ENCODE assay signal across 9 cellular contexts in genomic region chr10:34666008-34666700, GRCh38.
DNase-seq lines count a peak whose midpoint lies in the region; ATAC-seq and TF ChIP-seq lines count a peak whose summit lies in the region.
"Had no signal": no experiment of that assay in that cellular context is flagged by ENCODE, and none has a peak within 500 bp of the region (broad histone marks: within the 10 kb centered on the region; RNA-seq: fewer than 3 reads in every experiment).

No MANE protein-coding gene starts in this region.

- peaks cover 6% of the 10 kb centered on the region for H3K4me1 ChIP-seq in BE2C

- no peaks in the 10 kb centered on the region for H3K27me3 ChIP-seq in BE2C

- H3K27ac Mint-ChIP-seq in neural crest cell (ENCODE audit: unreplicated experiment) (no peak overlapping the region), immature natural killer cell (no peak overlapping the region)

- H3K27me3 Mint-ChIP-seq in neural crest cell (ENCODE audit: low read depth) (no peaks in the 10 kb centered on the region), immature natural killer cell (ENCODE audit: low read depth in 3 of 3) (peaks cover 0 to 4% (median 2%) of the 10 kb centered on the region in 3 donors)

- peak; percentile 54 for TF ChIP-seq CTCF in BE2C (IDR thresholded peaks at IDR 0.05; ENCODE audit: low read depth, low read length)
- TF ChIP-seq CTCF in epithelial cell of proximal tubule (conservative IDR thresholded peaks at IDR 0.05; ENCODE audit: low read depth, low read length): peak; percentile 74
- TF ChIP-seq CTCF in neural crest cell (conservative IDR thresholded peaks at IDR 0.05): peak; percentile 69

- ATAC-seq in GM19025 (IDR thresholded peaks at IDR 0.05; ENCODE audit: low read depth, unreplicated experiment) (peak; percentile 74), HG03175 (IDR thresholded peaks at IDR 0.05; ENCODE audit: unreplicated experiment) (peak; percentile 84)

- no peak overlapping the region for H3K4me3 ChIP-seq in BE2C (ENCODE audit: low read depth, low read length)
- H3K4me3 ChIP-seq in epithelial cell of proximal tubule (ENCODE audit: low read depth, low read length): no peak overlapping the region

- H3K4me1 Mint-ChIP-seq in neural crest cell (peaks cover 40% of the 10 kb centered on the region), immature natural killer cell (no peaks in the 10 kb centered on the region)

- no peaks in the 10 kb centered on the region for H3K36me3 Mint-ChIP-seq in neural crest cell (ENCODE audit: low read depth)
- H3K36me3 Mint-ChIP-seq in immature natural killer cell: no peaks in the 10 kb centered on the region
- H3K36me3 Mint-ChIP-seq: naive B cell had no signal

- DNase-seq in BE2C (peak; percentile 45), OCI-M2 (lab: John Stamatoyannopoulos, UW; ENCODE audit: unreplicated experiment) (peak; percentile 15), epithelial cell of proximal tubule (ENCODE audit: low read depth) (peak; percentile 79), neural crest cell (ENCODE audit: low read depth, low spot score) (no peak), immature natural killer cell (no peak)
- DNase-seq in stimulated activated CD4-positive, alpha-beta T cell treated with anti-CD3 and anti-CD28 coated beads, Interleukin-12 subunit alpha, Interleukin-12 subunit beta, amount 100 ng/mL, for 4 hours: no peak
- DNase-seq: naive B cell had no signal

- no peaks in the 10 kb centered on the region for H3K9me3 ChIP-seq in BE2C

- H3K36me3 ChIP-seq in BE2C: no peaks in the 10 kb centered on the region

- H3K4me3 Mint-ChIP-seq in neural crest cell: no peak overlapping the region
- no peak overlapping the region for H3K4me3 Mint-ChIP-seq in immature natural killer cell

- H3K9me3 Mint-ChIP-seq in neural crest cell (no peaks in the 10 kb centered on the region), immature natural killer cell (no peaks in the 10 kb centered on the region)
- H3K9me3 Mint-ChIP-seq: naive B cell had no signal

Comparison
In these comparisons a context has a peak if more than half of its experiments do, and no peak if none do; other contexts are left out.
1. DNase-seq: peak in BE2C (single experiment), OCI-M2 (single experiment) and epithelial cell of proximal tubule (single experiment); none in neural crest cell (single experiment), immature natural killer cell (0 of 3) and stimulated activated CD4-positive, alpha-beta T cell treated with anti-CD3 and anti-CD28 coated beads, Interleukin-12 subunit alpha, Interleukin-12 subunit beta, amount 100 ng/mL, for 4 hours (single experiment).
2. Peak in every context shown above with its lines, with median percentiles within 50 percentile points of each other: CTCF ChIP-seq.